7 cellular contexts compared by ENCODE assay signal in genomic region chr1:164560076-164560475, GRCh38. TPM values are rescaled to one million over a fixed set of nuclear protein-coding genes. Genes with fewer than 3 reads are reported as not detected.
A peak's percentile ranks its signal among the peaks of the same experiment; 100 is the strongest.
DNase-seq lines count a peak whose midpoint lies in the region; ATAC-seq, FAIRE-seq and TF ChIP-seq lines count a peak whose summit lies in the region.

No MANE protein-coding gene starts in this region.

- TF ChIP-seq POLR2A in HCT116 (IDR thresholded peaks at IDR 0.05; ENCODE audit: borderline replicate concordance, extremely low read depth, insufficient read depth, insufficient read length) (no peak), gastroesophageal sphincter (IDR thresholded peaks at IDR 0.05) (no peak)

- BruUV-seq in HCT116 (replicated peaks; lab: Mats Ljungman, UMichigan), result TSS peak; percentile 54

- no peaks in the 10 kb centered on the region for H3K79me2 ChIP-seq in HCT116 (ENCODE audit: insufficient read depth, low read length)
- peaks cover 30% of the 10 kb centered on the region for H3K79me2 ChIP-seq in SK-N-SH (ENCODE audit: insufficient read depth)

- intact Hi-C loops in HCT116 (cut with micrococcal nuclease), result no loop called here

- H3F3A ChIP-seq in SK-N-SH (replicated peaks; ENCODE audit: insufficient read depth), result peaks cover 5% of the 10 kb centered on the region

- ATAC-seq in HCT116, result no peak
- ATAC-seq in gastroesophageal sphincter, result no peak

- 3% methylated on average over 11 of the region's 11 CpGs for WGBS in SK-N-SH (ENCODE audit: low lambda C conversion rate)
- WGBS in gastroesophageal sphincter (ENCODE audit: low coverage in 1 of 2), 2 donors, result 0 to 3% methylated on average over 11 of the region's 11 CpGs

- peak overlapping the region in 1 of 2 experiments; percentile 54; a peak in 1 of 4 replicates for H3K4me3 ChIP-seq in HCT116 (replicated peaks in 1 of 2; ENCODE audit: low read depth in 1 of 2, low read length in 2 of 2)
- peak overlapping the region; percentile 76 to 88 for H3K4me3 ChIP-seq in SK-N-SH (ENCODE audit: low read depth in 2 of 2, low read length in 1 of 2)
- peak overlapping the region; percentile 72 to 90 for H3K4me3 ChIP-seq in gastroesophageal sphincter
- peak overlapping the region; percentile 64 for H3K4me3 ChIP-seq in skeletal muscle cell (ENCODE audit: low read depth, low read length)

- RAD21 ChIA-PET in HCT116 (lab: Charles Lee; ENCODE audit: low non-redundant PET in 1 of 2, low total read pairs in 2 of 2, uncharacterized antibody in 2 of 2, unreplicated experiment in 2 of 2), result no interaction called here

- H3K4me2 ChIP-seq in HCT116 (ENCODE audit: low read length), result peak overlapping the region; percentile 83
- peak overlapping the region; percentile 78 for H3K4me2 ChIP-seq in SK-N-SH

- H3K4me1 ChIP-seq in HCT116 (ENCODE audit: control insufficient read depth in 1 of 2, insufficient read depth in 2 of 2, low read length in 2 of 2), result peaks cover 11 to 14% of the 10 kb centered on the region in 2 experiments; a peak in 3 of 4 replicates
- H3K4me1 ChIP-seq in SK-N-SH (ENCODE audit: control insufficient read depth in 1 of 2, insufficient read depth in 2 of 2, low read depth in 1 of 2, low read length in 1 of 2), result peaks cover 3 to 14% of the 10 kb centered on the region in 2 experiments; a peak in 1 of 4 replicates
- H3K4me1 ChIP-seq in gastroesophageal sphincter, result peaks cover 0 to 11% (median 0%) of the 10 kb centered on the region in 3 donors

- no peak overlapping the region for H2AFZ ChIP-seq in HCT116 (ENCODE audit: low read depth, low read length, poor library complexity, severe bottlenecking)
- H2AFZ ChIP-seq in SK-N-SH (ENCODE audit: low read depth), result peak overlapping the region; percentile 80

- DNase-seq in HCT116 (ENCODE audit: low read depth, low spot score), result no peak
- DNase-seq in SK-N-SH, result no peak
- DNase-seq in skeletal muscle cell (ENCODE audit: low read depth), result no peak
- DNase-seq in D721Med (ENCODE audit: insufficient read length, low spot score), result no peak
- DNase-seq in activated CD8-positive, alpha-beta memory T cell treated with anti-CD3 and anti-CD28 coated beads, Interleukin-2, amount 50 U/mL, for 4 hours, result no peak
- no peak for DNase-seq in hepatic stellate cell (ENCODE audit: low spot score)

- no peaks in the 10 kb centered on the region for H3K36me3 ChIP-seq in HCT116 (ENCODE audit: control insufficient read depth in 1 of 2, insufficient read depth in 2 of 2, low read length in 2 of 2)
- peaks cover 0 to 10% of the 10 kb centered on the region in 2 experiments for H3K36me3 ChIP-seq in SK-N-SH (replicated peaks in 1 of 2; ENCODE audit: control insufficient read depth in 1 of 2, insufficient read depth in 2 of 2, low read length in 1 of 2)
- no peaks in the 10 kb centered on the region for H3K36me3 ChIP-seq in gastroesophageal sphincter

- H3K9me3 ChIP-seq in HCT116 (ENCODE audit: control insufficient read depth in 1 of 2, insufficient read depth in 1 of 2, low read depth in 1 of 2, low read length in 2 of 2) (no peaks in the 10 kb centered on the region), SK-N-SH (no peaks in the 10 kb centered on the region), gastroesophageal sphincter (no peaks in the 10 kb centered on the region)

- no peak for TF ChIP-seq EP300 in SK-N-SH (IDR thresholded peaks at IDR 0.05; ENCODE audit: borderline replicate concordance in 1 of 2, low read depth in 1 of 2, low read length in 1 of 2)
- TF ChIP-seq EP300 in gastroesophageal sphincter (IDR thresholded peaks at IDR 0.05), result no peak

- FAIRE-seq in D721Med (lab: Jason Lieb, UNC), result no peak

- POLR2A ChIA-PET in HCT116 (lab: Charles Lee) (no interaction called here), SK-N-SH (lab: Yijun Ruan, JAX) (no interaction called here)

- H3K9me2 ChIP-seq in HCT116 (ENCODE audit: insufficient read depth) (no peaks in the 10 kb centered on the region), SK-N-SH (no peaks in the 10 kb centered on the region; the same call in 1 of the 2 replicates)

- H3K9ac ChIP-seq in HCT116 (ENCODE audit: low read length) (no peak overlapping the region), SK-N-SH (peak overlapping the region; percentile 66)

- no peak for TF ChIP-seq CTCF in HCT116 (IDR thresholded peaks at IDR 0.05 in 2 of 3, conservative IDR thresholded peaks at IDR 0.05 in 1 of 3; ENCODE audit: borderline replicate concordance in 1 of 3, insufficient read depth in 1 of 3, low read depth in 2 of 3, low read length in 2 of 3)
- no peak for TF ChIP-seq CTCF in SK-N-SH (IDR thresholded peaks at IDR 0.05)
- no peak for TF ChIP-seq CTCF in gastroesophageal sphincter (IDR thresholded peaks at IDR 0.05)
- no peak for TF ChIP-seq CTCF in D721Med (IDR thresholded peaks at IDR 0.05; ENCODE audit: insufficient read depth, missing control alignments)

- H4K20me1 ChIP-seq in HCT116 (ENCODE audit: insufficient read depth) (no peaks in the 10 kb centered on the region), SK-N-SH (ENCODE audit: insufficient read depth) (no peaks in the 10 kb centered on the region; the same call in 1 of the 2 replicates)

- no peak overlapping the region for H3K27ac ChIP-seq in HCT116 (ENCODE audit: low read depth, low read length)
- peak overlapping the region; percentile 68 to 93 for H3K27ac ChIP-seq in SK-N-SH (ENCODE audit: low read depth in 2 of 2, low read length in 1 of 2)
- H3K27ac ChIP-seq in gastroesophageal sphincter, result peak overlapping the region; percentile 86 to 98 (median 88)

- no peaks in the 10 kb centered on the region for H3K27me3 ChIP-seq in HCT116 (ENCODE audit: insufficient read depth, low read length)
- H3K27me3 ChIP-seq in SK-N-SH (ENCODE audit: insufficient read depth), result no peaks in the 10 kb centered on the region
- H3K27me3 ChIP-seq in gastroesophageal sphincter, result no peaks in the 10 kb centered on the region

- TF ChIP-seq RAD21 in HCT116 (IDR thresholded peaks at IDR 0.05; ENCODE audit: low read depth) (no peak), SK-N-SH (IDR thresholded peaks at IDR 0.05; ENCODE audit: low read length) (no peak)

- CTCF ChIA-PET in HCT116 (lab: Charles Lee), result no interaction called here
- CTCF ChIA-PET in SK-N-SH (lab: Yijun Ruan, JAX), result interaction anchor here (0.8 to 1.9 kb wide), 3 partner anchors 30 to 228 kb away, joined by 3 to 5 read pairs (median 3); no protein-coding TSS in a partner anchor

TF ChIP-seq in HCT116, 20 proteins besides CTCF, POLR2A, EP300 and RAD21 (continues in another document):
- TF ChIP-seq EZH2phosphoT487 (IDR thresholded peaks at IDR 0.05; ENCODE audit: borderline replicate concordance) (no peak), YY1 (IDR thresholded peaks at IDR 0.05; ENCODE audit: extremely low read depth, insufficient replicate concordance, low read depth, low read length) (no peak), TCF7L2 (IDR thresholded peaks at IDR 0.05; ENCODE audit: borderline replicate concordance, extremely low read depth, insufficient read depth, insufficient read length) (no peak), CBX3 (IDR thresholded peaks at IDR 0.05; ENCODE audit: low read depth) (no peak), SIN3A (IDR thresholded peaks at IDR 0.05; ENCODE audit: low read depth) (no peak), EZH2 (IDR thresholded peaks at IDR 0.05) (no peak), ZBTB33 (IDR thresholded peaks at IDR 0.05; ENCODE audit: extremely low read depth, insufficient replicate concordance, low read length) (no peak)

TF ChIP-seq in SK-N-SH, 30 proteins besides CTCF, POLR2A, EP300 and RAD21 (continues in another document):
- TF ChIP-seq YY1 (IDR thresholded peaks at IDR 0.05; ENCODE audit: low read depth), result no peak
- TF ChIP-seq USF2 (IDR thresholded peaks at IDR 0.05; ENCODE audit: borderline replicate concordance, low read depth, low read length), result no peak
- TF ChIP-seq POLR2AphosphoS5 (IDR thresholded peaks at IDR 0.05; ENCODE audit: low read depth, low read length), result no peak
- no peak for TF ChIP-seq FOXM1 (IDR thresholded peaks at IDR 0.05; ENCODE audit: low read depth)
- TF ChIP-seq MEF2A (IDR thresholded peaks at IDR 0.05; ENCODE audit: borderline replicate concordance, low read depth), result no peak
- no peak for TF ChIP-seq GABPA (IDR thresholded peaks at IDR 0.05; ENCODE audit: low read depth)
- TF ChIP-seq IRF3 (IDR thresholded peaks at IDR 0.05; ENCODE audit: low read depth, low read length), result no peak
- TF ChIP-seq PBX3 (IDR thresholded peaks at IDR 0.05), result no peak
- no peak for TF ChIP-seq NRF1 (IDR thresholded peaks at IDR 0.05; ENCODE audit: low read depth, low read length)
- no peak for TF ChIP-seq EZH2phosphoT487 (IDR thresholded peaks at IDR 0.05; ENCODE audit: borderline replicate concordance, low read depth)
- no peak for TF ChIP-seq FOSL2 (IDR thresholded peaks at IDR 0.05; ENCODE audit: borderline replicate concordance, low read depth)

RNA-seq across cellular contexts. Expression of gene PBX1, which starts 1.1 kb away (rescaled TPM):
- total RNA-seq in HCT116 (2021; ENCODE audit: unreplicated experiment) (29.6 TPM), gastroesophageal sphincter (100 to 1,000 TPM in 3 of 4 donors, 10 to 100 TPM in 1; 75.8 to 177 (median 140) TPM)
- 6.4 and 7.6 TPM in 2 replicates for polyA plus RNA-seq in HCT116 (2012)
- polyA plus RNA-seq in SK-N-SH (2012; rRNA removed), result 25.3 and 27.0 TPM in 2 replicates
- polyA plus RNA-seq in SK-N-SH (2012; cell fraction: cytosol; rRNA removed), result 18.4 and 24.2 TPM in 2 replicates
- 14.8 and 23.2 TPM in 2 replicates for polyA plus RNA-seq in SK-N-SH (2012; cell fraction: nucleus; rRNA removed)
